1 cellular context compared by ENCODE assay signal in the genomic region with DNA sequence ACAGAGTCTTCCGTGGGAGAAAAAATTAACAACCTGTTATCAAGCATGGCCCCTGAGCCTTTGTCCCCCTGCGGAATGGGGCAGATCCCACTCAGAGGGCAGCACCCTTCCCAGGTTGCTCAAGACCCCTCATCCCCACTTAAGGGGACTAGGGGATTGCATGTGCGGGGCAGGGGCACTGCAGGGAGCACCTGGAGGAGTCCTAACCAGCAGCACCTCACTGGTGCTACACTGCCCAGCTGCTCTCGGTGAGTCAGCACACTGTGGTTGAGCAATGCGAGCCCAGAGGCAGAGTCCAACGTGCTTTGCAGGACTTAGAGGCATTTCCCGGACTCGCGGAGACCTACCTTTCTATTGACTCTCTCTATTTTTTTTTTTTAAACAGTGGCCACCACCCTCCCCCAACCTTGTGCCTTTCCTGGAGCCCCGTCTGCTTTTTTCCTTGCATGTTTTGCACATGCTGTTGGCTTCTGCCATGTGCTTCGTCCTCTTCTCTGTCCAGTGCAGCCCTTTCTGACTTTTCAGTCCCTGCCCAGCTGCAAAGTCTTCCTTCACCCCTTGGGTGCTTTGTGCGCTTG.
TF ChIP-seq lines count a peak whose summit lies in the region.

No MANE protein-coding gene starts in this region.

TF ChIP-seq in K562, 482 proteins besides CTCF, POLR2A, EP300 and RAD21 (continued from another document and continues in another):
- TF ChIP-seq, protein P1, sequence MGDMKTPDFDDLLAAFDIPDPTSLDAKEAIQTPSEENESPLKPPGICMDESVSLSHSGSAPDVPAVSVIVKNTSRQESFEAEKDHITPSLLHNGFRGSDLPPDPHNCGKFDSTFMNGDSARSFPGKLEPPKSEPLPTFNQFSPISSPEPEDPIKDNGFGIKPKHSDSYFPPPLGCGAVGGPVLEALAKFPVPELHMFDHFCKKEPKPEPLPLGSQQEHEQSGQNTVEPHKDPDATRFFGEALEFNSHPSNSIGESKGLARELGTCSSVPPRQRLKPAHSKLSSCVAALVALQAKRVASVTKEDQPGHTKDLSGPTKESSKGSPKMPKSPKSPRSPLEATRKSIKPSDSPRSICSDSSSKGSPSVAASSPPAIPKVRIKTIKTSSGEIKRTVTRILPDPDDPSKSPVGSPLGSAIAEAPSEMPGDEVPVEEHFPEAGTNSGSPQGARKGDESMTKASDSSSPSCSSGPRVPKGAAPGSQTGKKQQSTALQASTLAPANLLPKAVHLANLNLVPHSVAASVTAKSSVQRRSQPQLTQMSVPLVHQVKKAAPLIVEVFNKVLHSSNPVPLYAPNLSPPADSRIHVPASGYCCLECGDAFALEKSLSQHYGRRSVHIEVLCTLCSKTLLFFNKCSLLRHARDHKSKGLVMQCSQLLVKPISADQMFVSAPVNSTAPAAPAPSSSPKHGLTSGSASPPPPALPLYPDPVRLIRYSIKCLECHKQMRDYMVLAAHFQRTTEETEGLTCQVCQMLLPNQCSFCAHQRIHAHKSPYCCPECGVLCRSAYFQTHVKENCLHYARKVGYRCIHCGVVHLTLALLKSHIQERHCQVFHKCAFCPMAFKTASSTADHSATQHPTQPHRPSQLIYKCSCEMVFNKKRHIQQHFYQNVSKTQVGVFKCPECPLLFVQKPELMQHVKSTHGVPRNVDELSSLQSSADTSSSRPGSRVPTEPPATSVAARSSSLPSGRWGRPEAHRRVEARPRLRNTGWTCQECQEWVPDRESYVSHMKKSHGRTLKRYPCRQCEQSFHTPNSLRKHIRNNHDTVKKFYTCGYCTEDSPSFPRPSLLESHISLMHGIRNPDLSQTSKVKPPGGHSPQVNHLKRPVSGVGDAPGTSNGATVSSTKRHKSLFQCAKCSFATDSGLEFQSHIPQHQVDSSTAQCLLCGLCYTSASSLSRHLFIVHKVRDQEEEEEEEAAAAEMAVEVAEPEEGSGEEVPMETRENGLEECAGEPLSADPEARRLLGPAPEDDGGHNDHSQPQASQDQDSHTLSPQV (IDR thresholded peaks at IDR 0.05): peak; percentile 72
- TF ChIP-seq TRIM24 (IDR thresholded peaks at IDR 0.05): peak; percentile 91 to 96
- peak; percentile 61 for TF ChIP-seq TRIM28 (IDR thresholded peaks at IDR 0.05)
- TF ChIP-seq, protein P2, sequence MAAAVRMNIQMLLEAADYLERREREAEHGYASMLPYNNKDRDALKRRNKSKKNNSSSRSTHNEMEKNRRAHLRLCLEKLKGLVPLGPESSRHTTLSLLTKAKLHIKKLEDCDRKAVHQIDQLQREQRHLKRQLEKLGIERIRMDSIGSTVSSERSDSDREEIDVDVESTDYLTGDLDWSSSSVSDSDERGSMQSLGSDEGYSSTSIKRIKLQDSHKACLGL (CRISPR knock-in tag; IDR thresholded peaks at IDR 0.05; ENCODE audit: borderline replicate concordance, poor library complexity, severe bottlenecking): no peak
- TF ChIP-seq ARID1B (IDR thresholded peaks at IDR 0.05): peak; percentile 69
- no peak for TF ChIP-seq ARNT (IDR thresholded peaks at IDR 0.05)
- TF ChIP-seq TCF3 (CRISPR knock-in tag; IDR thresholded peaks at IDR 0.05): 0 out of 2 replicates have a peak, but pooled peaks have one; percentile 17
- peak in 1 of 2 experiments; percentile 66; a peak in 1 of 4 replicates for TF ChIP-seq HDAC1 (IDR thresholded peaks at IDR 0.05)
- no peak for TF ChIP-seq MYBL2 (IDR thresholded peaks at IDR 0.05; ENCODE audit: low read depth)
- no peak for TF ChIP-seq MYBL2 (CRISPR knock-in tag; IDR thresholded peaks at IDR 0.05; ENCODE audit: borderline replicate concordance)
- TF ChIP-seq CXXC5 (CRISPR knock-in tag; IDR thresholded peaks at IDR 0.05): peak; percentile 61
- TF ChIP-seq ZNF282 (CRISPR knock-in tag; IDR thresholded peaks at IDR 0.05): no peak
- peak; percentile 7 for TF ChIP-seq KDM5B (IDR thresholded peaks at IDR 0.05; ENCODE audit: insufficient replicate concordance, low read depth, low read length)
- TF ChIP-seq FOSL1 (tag; conservative IDR thresholded peaks at IDR 0.05): peak; percentile 85
- TF ChIP-seq ZNF121 (CRISPR knock-in tag; conservative IDR thresholded peaks at IDR 0.05): no peak
- TF ChIP-seq, protein P3, sequence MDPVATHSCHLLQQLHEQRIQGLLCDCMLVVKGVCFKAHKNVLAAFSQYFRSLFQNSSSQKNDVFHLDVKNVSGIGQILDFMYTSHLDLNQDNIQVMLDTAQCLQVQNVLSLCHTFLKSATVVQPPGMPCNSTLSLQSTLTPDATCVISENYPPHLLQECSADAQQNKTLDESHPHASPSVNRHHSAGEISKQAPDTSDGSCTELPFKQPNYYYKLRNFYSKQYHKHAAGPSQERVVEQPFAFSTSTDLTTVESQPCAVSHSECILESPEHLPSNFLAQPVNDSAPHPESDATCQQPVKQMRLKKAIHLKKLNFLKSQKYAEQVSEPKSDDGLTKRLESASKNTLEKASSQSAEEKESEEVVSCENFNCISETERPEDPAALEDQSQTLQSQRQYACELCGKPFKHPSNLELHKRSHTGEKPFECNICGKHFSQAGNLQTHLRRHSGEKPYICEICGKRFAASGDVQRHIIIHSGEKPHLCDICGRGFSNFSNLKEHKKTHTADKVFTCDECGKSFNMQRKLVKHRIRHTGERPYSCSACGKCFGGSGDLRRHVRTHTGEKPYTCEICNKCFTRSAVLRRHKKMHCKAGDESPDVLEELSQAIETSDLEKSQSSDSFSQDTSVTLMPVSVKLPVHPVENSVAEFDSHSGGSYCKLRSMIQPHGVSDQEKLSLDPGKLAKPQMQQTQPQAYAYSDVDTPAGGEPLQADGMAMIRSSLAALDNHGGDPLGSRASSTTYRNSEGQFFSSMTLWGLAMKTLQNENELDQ (CRISPR knock-in tag; IDR thresholded peaks at IDR 0.05; ENCODE audit: borderline replicate concordance): no peak
- TF ChIP-seq, protein P4, sequence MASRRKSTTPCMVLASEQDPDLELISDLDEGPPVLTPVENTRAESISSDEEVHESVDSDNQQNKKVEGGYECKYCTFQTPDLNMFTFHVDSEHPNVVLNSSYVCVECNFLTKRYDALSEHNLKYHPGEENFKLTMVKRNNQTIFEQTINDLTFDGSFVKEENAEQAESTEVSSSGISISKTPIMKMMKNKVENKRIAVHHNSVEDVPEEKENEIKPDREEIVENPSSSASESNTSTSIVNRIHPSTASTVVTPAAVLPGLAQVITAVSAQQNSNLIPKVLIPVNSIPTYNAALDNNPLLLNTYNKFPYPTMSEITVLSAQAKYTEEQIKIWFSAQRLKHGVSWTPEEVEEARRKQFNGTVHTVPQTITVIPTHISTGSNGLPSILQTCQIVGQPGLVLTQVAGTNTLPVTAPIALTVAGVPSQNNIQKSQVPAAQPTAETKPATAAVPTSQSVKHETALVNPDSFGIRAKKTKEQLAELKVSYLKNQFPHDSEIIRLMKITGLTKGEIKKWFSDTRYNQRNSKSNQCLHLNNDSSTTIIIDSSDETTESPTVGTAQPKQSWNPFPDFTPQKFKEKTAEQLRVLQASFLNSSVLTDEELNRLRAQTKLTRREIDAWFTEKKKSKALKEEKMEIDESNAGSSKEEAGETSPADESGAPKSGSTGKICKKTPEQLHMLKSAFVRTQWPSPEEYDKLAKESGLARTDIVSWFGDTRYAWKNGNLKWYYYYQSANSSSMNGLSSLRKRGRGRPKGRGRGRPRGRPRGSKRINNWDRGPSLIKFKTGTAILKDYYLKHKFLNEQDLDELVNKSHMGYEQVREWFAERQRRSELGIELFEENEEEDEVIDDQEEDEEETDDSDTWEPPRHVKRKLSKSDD (conservative IDR thresholded peaks at IDR 0.05; ENCODE audit: low read length): no peak
- peak; percentile 85 for TF ChIP-seq C11orf30 (IDR thresholded peaks at IDR 0.05; ENCODE audit: low read depth)
- TF ChIP-seq, protein P5, sequence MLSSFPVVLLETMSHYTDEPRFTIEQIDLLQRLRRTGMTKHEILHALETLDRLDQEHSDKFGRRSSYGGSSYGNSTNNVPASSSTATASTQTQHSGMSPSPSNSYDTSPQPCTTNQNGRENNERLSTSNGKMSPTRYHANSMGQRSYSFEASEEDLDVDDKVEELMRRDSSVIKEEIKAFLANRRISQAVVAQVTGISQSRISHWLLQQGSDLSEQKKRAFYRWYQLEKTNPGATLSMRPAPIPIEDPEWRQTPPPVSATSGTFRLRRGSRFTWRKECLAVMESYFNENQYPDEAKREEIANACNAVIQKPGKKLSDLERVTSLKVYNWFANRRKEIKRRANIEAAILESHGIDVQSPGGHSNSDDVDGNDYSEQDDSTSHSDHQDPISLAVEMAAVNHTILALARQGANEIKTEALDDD (IDR thresholded peaks at IDR 0.05): no peak
- TF ChIP-seq RFX7 (CRISPR knock-in tag; IDR thresholded peaks at IDR 0.05): no peak
- TF ChIP-seq DMBX1 (CRISPR knock-in tag; IDR thresholded peaks at IDR 0.05; ENCODE audit: borderline replicate concordance): 0 out of 2 replicates have a peak, but pooled peaks have one; percentile 23
- peak; percentile 84 for TF ChIP-seq ZNF263 (CRISPR knock-in tag; IDR thresholded peaks at IDR 0.05; ENCODE audit: borderline replicate concordance)
- peak; percentile 10 for TF ChIP-seq RBBP5 (IDR thresholded peaks at IDR 0.05; ENCODE audit: borderline replicate concordance, insufficient read depth, low read length, poor library complexity, severe bottlenecking)
- TF ChIP-seq, protein P6, sequence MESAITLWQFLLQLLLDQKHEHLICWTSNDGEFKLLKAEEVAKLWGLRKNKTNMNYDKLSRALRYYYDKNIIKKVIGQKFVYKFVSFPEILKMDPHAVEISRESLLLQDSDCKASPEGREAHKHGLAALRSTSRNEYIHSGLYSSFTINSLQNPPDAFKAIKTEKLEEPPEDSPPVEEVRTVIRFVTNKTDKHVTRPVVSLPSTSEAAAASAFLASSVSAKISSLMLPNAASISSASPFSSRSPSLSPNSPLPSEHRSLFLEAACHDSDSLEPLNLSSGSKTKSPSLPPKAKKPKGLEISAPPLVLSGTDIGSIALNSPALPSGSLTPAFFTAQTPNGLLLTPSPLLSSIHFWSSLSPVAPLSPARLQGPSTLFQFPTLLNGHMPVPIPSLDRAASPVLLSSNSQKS (CRISPR knock-in tag; IDR thresholded peaks at IDR 0.05): no peak
- TF ChIP-seq, protein P7, sequence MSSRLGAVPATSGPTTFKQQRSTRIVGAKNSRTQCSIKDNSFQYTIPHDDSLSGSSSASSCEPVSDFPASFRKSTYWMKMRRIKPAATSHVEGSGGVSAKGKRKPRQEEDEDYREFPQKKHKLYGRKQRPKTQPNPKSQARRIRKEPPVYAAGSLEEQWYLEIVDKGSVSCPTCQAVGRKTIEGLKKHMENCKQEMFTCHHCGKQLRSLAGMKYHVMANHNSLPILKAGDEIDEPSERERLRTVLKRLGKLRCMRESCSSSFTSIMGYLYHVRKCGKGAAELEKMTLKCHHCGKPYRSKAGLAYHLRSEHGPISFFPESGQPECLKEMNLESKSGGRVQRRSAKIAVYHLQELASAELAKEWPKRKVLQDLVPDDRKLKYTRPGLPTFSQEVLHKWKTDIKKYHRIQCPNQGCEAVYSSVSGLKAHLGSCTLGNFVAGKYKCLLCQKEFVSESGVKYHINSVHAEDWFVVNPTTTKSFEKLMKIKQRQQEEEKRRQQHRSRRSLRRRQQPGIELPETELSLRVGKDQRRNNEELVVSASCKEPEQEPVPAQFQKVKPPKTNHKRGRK (tag; IDR thresholded peaks at IDR 0.05): no peak
- peak; percentile 85 for TF ChIP-seq DPF2 (IDR thresholded peaks at IDR 0.05)
- peak; percentile 86 for TF ChIP-seq L3MBTL2 (IDR thresholded peaks at IDR 0.05)
- TF ChIP-seq LEF1 (IDR thresholded peaks at IDR 0.05): no peak
- peak; percentile 67; the same call in 1 of the 2 replicates for TF ChIP-seq SMARCA4 (IDR thresholded peaks at IDR 0.05)
- no peak for TF ChIP-seq GTF2E2 (tag; IDR thresholded peaks at IDR 0.05)
- TF ChIP-seq SNIP1 (IDR thresholded peaks at IDR 0.05; ENCODE audit: low read depth): no peak
- TF ChIP-seq, protein P8, sequence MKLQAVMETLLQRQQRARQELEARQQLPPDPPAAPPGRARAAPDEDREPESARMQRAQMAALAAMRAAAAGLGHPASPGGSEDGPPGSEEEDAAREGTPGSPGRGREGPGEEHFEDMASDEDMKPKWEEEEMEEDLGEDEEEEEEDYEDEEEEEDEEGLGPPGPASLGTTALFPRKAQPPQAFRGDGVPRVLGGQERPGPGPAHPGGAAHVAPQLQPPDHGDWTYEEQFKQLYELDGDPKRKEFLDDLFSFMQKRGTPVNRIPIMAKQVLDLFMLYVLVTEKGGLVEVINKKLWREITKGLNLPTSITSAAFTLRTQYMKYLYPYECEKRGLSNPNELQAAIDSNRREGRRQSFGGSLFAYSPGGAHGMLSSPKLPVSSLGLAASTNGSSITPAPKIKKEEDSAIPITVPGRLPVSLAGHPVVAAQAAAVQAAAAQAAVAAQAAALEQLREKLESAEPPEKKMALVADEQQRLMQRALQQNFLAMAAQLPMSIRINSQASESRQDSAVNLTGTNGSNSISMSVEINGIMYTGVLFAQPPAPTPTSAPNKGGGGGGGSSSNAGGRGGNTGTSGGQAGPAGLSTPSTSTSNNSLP (IDR thresholded peaks at IDR 0.05; ENCODE audit: borderline replicate concordance, low read depth, low read length): no peak
- no peak for TF ChIP-seq FOXA1 (IDR thresholded peaks at IDR 0.05; ENCODE audit: borderline replicate concordance)
- peak; percentile 22; the same call in 1 of the 2 replicates for TF ChIP-seq HDGF (IDR thresholded peaks at IDR 0.05)
- no peak for TF ChIP-seq BRD4 (IDR thresholded peaks at IDR 0.05)
- 0 out of 2 replicates have a peak, but pooled peaks have one; percentile 41 for TF ChIP-seq ZNF583 (CRISPR knock-in tag; IDR thresholded peaks at IDR 0.05)
- TF ChIP-seq ASH1L (IDR thresholded peaks at IDR 0.05; ENCODE audit: borderline replicate concordance, low read depth, partially characterized antibody): no peak
- TF ChIP-seq MEIS2 (IDR thresholded peaks at IDR 0.05; ENCODE audit: partially characterized antibody): no peak
- peak; percentile 98 for TF ChIP-seq CEBPB (tag; IDR thresholded peaks at IDR 0.05)
- TF ChIP-seq, protein P9, sequence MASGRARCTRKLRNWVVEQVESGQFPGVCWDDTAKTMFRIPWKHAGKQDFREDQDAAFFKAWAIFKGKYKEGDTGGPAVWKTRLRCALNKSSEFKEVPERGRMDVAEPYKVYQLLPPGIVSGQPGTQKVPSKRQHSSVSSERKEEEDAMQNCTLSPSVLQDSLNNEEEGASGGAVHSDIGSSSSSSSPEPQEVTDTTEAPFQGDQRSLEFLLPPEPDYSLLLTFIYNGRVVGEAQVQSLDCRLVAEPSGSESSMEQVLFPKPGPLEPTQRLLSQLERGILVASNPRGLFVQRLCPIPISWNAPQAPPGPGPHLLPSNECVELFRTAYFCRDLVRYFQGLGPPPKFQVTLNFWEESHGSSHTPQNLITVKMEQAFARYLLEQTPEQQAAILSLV (tag; IDR thresholded peaks at IDR 0.05): peak; percentile 57; the same call in 1 of the 2 replicates
- TF ChIP-seq CEBPG (CRISPR knock-in tag; IDR thresholded peaks at IDR 0.05): peak; percentile 90
- TF ChIP-seq CEBPG (tag; conservative IDR thresholded peaks at IDR 0.05 in 1 of 2, IDR thresholded peaks at IDR 0.05 in 1 of 2): peak; percentile 61 to 76; a peak in 3 of 4 replicates
- 0 out of 2 replicates have a peak, but pooled peaks have one; percentile 5 for TF ChIP-seq MECOM (CRISPR knock-in tag; IDR thresholded peaks at IDR 0.05)
- no peak for TF ChIP-seq GTF2A2 (tag; IDR thresholded peaks at IDR 0.05)
- TF ChIP-seq SRSF7 (optimal IDR thresholded peaks at IDR 0.05; ENCODE audit: low read depth, low read length): no peak
- no peak for TF ChIP-seq NELFE (IDR thresholded peaks at IDR 0.05; ENCODE audit: insufficient read depth, insufficient read length)
- TF ChIP-seq SMARCE1 (IDR thresholded peaks at IDR 0.05): peak; percentile 75; the same call in 1 of the 2 replicates
- no peak for TF ChIP-seq CREBBP (IDR thresholded peaks at IDR 0.05; ENCODE audit: low read depth, low read length)
- TF ChIP-seq MAFF (IDR thresholded peaks at IDR 0.05; ENCODE audit: low read length): peak; percentile 50
- TF ChIP-seq TEAD2 (tag; IDR thresholded peaks at IDR 0.05): no peak
- no peak for TF ChIP-seq ZNF75A (CRISPR knock-in tag; IDR thresholded peaks at IDR 0.05)
- 0 out of 2 replicates have a peak, but pooled peaks have one; percentile 7 for TF ChIP-seq BCOR (IDR thresholded peaks at IDR 0.05)
- 0 out of 2 replicates have a peak, but pooled peaks have one; percentile 43 for TF ChIP-seq SMARCC2 (IDR thresholded peaks at IDR 0.05; ENCODE audit: low read depth)
